1 cellular context compared by ENCODE assay signal in the genomic region with DNA sequence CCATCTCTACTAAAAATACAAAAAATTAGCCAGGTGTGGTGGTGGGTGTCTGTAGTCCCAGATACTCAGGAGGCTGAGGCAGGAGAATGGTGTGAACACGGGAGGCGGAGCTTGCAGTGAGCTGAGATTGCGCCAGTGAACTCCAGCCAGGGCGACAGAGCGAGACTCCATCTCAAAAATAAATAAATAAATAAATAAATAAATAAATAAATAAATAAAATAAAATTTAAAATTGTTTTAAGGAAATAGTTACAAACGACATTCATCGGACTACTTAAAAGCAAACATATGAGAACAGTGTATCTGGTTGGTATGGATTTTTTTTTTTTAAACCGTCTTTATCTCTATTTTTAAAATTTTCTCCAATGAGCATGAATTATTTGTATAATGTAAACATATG.
TF ChIP-seq lines count a peak whose summit lies in the region.

No MANE protein-coding gene starts in this region.

TF ChIP-seq in HEK293, 187 proteins besides CTCF, POLR2A, EP300 and RAD21 (continued from another document):
- TF ChIP-seq, protein P1, sequence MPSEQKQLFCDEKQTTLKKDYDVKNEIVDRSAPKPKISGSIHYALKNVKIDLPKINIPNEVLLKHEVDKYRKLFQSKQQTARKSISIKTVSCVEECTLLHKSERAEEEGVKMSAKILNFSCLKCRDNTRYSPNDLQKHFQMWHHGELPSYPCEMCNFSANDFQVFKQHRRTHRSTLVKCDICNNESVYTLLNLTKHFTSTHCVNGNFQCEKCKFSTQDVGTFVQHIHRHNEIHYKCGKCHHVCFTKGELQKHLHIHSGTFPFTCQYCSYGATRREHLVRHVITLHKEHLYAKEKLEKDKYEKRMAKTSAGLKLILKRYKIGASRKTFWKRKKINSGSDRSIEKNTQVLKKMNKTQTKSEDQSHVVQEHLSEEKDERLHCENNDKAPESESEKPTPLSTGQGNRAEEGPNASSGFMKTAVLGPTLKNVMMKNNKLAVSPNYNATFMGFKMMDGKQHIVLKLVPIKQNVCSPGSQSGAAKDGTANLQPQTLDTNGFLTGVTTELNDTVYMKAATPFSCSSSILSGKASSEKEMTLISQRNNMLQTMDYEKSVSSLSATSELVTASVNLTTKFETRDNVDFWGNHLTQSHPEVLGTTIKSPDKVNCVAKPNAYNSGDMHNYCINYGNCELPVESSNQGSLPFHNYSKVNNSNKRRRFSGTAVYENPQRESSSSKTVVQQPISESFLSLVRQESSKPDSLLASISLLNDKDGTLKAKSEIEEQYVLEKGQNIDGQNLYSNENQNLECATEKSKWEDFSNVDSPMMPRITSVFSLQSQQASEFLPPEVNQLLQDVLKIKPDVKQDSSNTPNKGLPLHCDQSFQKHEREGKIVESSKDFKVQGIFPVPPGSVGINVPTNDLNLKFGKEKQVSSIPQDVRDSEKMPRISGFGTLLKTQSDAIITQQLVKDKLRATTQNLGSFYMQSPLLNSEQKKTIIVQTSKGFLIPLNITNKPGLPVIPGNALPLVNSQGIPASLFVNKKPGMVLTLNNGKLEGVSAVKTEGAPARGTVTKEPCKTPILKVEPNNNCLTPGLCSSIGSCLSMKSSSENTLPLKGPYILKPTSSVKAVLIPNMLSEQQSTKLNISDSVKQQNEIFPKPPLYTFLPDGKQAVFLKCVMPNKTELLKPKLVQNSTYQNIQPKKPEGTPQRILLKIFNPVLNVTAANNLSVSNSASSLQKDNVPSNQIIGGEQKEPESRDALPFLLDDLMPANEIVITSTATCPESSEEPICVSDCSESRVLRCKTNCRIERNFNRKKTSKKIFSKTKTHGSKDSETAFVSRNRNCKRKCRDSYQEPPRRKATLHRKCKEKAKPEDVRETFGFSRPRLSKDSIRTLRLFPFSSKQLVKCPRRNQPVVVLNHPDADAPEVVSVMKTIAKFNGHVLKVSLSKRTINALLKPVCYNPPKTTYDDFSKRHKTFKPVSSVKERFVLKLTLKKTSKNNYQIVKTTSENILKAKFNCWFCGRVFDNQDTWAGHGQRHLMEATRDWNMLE (tag by site-specific recombination; conservative IDR thresholded peaks at IDR 0.05; ENCODE audit: low read depth): peak; percentile 68
- TF ChIP-seq, protein P2, sequence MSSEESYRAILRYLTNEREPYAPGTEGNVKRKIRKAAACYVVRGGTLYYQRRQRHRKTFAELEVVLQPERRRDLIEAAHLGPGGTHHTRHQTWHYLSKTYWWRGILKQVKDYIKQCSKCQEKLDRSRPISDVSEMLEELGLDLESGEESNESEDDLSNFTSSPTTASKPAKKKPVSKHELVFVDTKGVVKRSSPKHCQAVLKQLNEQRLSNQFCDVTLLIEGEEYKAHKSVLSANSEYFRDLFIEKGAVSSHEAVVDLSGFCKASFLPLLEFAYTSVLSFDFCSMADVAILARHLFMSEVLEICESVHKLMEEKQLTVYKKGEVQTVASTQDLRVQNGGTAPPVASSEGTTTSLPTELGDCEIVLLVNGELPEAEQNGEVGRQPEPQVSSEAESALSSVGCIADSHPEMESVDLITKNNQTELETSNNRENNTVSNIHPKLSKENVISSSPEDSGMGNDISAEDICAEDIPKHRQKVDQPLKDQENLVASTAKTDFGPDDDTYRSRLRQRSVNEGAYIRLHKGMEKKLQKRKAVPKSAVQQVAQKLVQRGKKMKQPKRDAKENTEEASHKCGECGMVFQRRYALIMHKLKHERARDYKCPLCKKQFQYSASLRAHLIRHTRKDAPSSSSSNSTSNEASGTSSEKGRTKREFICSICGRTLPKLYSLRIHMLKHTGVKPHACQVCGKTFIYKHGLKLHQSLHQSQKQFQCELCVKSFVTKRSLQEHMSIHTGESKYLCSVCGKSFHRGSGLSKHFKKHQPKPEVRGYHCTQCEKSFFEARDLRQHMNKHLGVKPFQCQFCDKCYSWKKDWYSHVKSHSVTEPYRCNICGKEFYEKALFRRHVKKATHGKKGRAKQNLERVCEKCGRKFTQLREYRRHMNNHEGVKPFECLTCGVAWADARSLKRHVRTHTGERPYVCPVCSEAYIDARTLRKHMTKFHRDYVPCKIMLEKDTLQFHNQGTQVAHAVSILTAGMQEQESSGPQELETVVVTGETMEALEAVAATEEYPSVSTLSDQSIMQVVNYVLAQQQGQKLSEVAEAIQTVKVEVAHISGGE (tag by site-specific recombination; conservative IDR thresholded peaks at IDR 0.05; ENCODE audit: low read depth): peak; percentile 56
- peak; percentile 48; the same call in 1 of the 2 replicates for TF ChIP-seq ZNF623 (tag by site-specific recombination; IDR thresholded peaks at IDR 0.05)
- TF ChIP-seq ZNF426 (tag by site-specific recombination; IDR thresholded peaks at IDR 0.05): peak; percentile 54
- peak; percentile 73; the same call in 1 of the 2 replicates for TF ChIP-seq ZNF394 (tag by site-specific recombination; IDR thresholded peaks at IDR 0.05; ENCODE audit: borderline replicate concordance)
